1 cellular context compared by ENCODE assay signal in the genomic region with DNA sequence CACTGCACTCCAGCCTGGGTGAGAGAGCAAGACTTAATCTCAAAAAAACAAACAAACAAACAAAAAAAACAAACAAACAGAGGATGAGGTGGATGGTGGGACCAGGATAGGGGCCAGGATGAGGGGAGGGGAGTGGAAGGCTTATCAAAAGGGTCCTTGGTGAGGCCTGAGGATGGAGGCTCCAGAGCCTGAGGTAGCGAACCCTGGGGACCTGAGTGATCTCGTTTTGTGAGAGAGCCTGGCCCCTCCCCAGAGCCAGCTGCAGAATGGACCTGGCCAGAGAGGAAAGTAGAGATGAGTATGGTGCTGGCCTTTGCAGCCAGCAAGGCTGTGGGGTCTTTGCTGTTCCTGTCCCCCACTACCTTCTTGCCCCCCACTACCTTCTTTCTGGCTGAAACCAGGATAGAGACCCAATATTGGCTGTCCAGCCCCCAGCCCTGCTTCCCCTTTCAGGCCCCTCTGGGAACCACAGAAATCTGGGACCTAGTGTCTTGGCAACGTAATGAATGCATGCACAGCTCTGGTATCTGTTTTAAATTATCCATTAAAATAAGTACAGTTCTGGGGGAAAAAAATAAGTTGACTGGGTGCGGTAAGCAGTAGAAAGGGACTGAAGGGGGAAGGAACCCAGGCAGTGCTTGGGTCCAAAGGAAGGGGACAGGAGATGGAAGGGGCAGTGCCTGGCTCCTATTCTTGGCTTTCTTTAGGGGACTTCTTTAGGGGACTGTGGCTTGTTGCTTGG.
TF ChIP-seq lines count a peak whose summit lies in the region.

No MANE protein-coding gene starts in this region.

TF ChIP-seq in liver, 16 proteins besides CTCF, POLR2A, EP300 and RAD21 (continued from another document):
- no peak for TF ChIP-seq HNF4A (conservative IDR thresholded peaks at IDR 0.05)
- no peak for TF ChIP-seq HNF4G (IDR thresholded peaks at IDR 0.05)
- no peak for TF ChIP-seq TAF1 (conservative IDR thresholded peaks at IDR 0.05)
- no peak for TF ChIP-seq ZBTB33 (IDR thresholded peaks at IDR 0.05)
- TF ChIP-seq YY1 (IDR thresholded peaks at IDR 0.05), result no peak
- no peak for TF ChIP-seq SP1 (IDR thresholded peaks at IDR 0.05)
- TF ChIP-seq FOXA2 (IDR thresholded peaks at IDR 0.05), result no peak
- no peak for TF ChIP-seq GABPA (IDR thresholded peaks at IDR 0.05 in 1 of 2, conservative IDR thresholded peaks at IDR 0.05 in 1 of 2)
- TF ChIP-seq RXRA (IDR thresholded peaks at IDR 0.05), result no peak
